Comparison of ENCODE assay signal across 9 cellular contexts in genomic region chr2:43082111-43082877, GRCh38.
DNase-seq lines count a peak whose midpoint lies in the region; ATAC-seq and TF ChIP-seq lines count a peak whose summit lies in the region.
"Had no signal": no experiment of that assay in that cellular context is flagged by ENCODE, and none has a peak within 500 bp of the region (broad histone marks: within the 10 kb centered on the region; RNA-seq: fewer than 3 reads in every experiment).

No MANE protein-coding gene starts in this region.

- peaks cover 0 to 11% (median 0%) of the 10 kb centered on the region in 5 experiments for H3K9me3 Mint-ChIP-seq in brain
- H3K9me3 Mint-ChIP-seq: activated T-helper 1 cell treated with anti-CD3 and anti-CD28 coated beads, Interleukin-12 subunit alpha, Interleukin-12 subunit beta, Interleukin-2, Interleukin-4 antibody, amounts not matched to agents 30 ng/mL and 10 ng/mL and 1 ng/mL, durations not matched to agents 14 hours and 24 hours and 36 hours had no signal

- H3K27me3 Mint-ChIP-seq in brain: peaks cover 7% of the 10 kb centered on the region

- H4K20me1 ChIP-seq in GM23248 (ENCODE audit: insufficient read depth): no peaks in the 10 kb centered on the region

- peak overlapping the region; percentile 75 for H3K4me2 ChIP-seq in GM23248 (ENCODE audit: unreplicated experiment)

- ATAC-seq in gastrocnemius medialis (peak in 1 of 2 donors; percentile 10), GM18873 (IDR thresholded peaks at IDR 0.05; ENCODE audit: low FRiP score, unreplicated experiment) (no peak), GM19395 (IDR thresholded peaks at IDR 0.05; ENCODE audit: unreplicated experiment) (no peak)
- no peak for ATAC-seq in activated CD4-positive, CD25-positive, alpha-beta regulatory T cell treated with anti-CD3 and anti-CD28 coated beads, Interleukin-2, amount 50 U/mL, for 24 hours

- DNase-seq in GM23248 (peak; percentile 78), hypothalamus (lab: John Stamatoyannopoulos, UW) (peak in 26 of 51 donors; percentile 17 to 70 (median 52)), gastrocnemius medialis (peak in 1 of 2 donors; percentile 62), DMS79 (lab: John Stamatoyannopoulos, UW) (no peak)

- no peak overlapping the region for H2AFZ ChIP-seq in GM23248

- peaks cover 43% of the 10 kb centered on the region for H3F3A ChIP-seq in GM23248 (ENCODE audit: insufficient read depth)

- intact Hi-C loops in gastrocnemius medialis (cut with DNase I; ENCODE audit: low total_unique reads): no loop called here

- H3K27ac Mint-ChIP-seq in brain: peak overlapping the region; percentile 14 to 95 (median 92)
- H3K27ac Mint-ChIP-seq: activated T-helper 1 cell treated with anti-CD3 and anti-CD28 coated beads, Interleukin-12 subunit alpha, Interleukin-12 subunit beta, Interleukin-2, Interleukin-4 antibody, amounts not matched to agents 30 ng/mL and 10 ng/mL and 1 ng/mL, durations not matched to agents 14 hours and 24 hours and 36 hours had no signal

- WGBS in GM23248 (ENCODE audit: low coverage in 1 of 2, low lambda C conversion rate in 2 of 2, missing lambda C conversion rate in 2 of 2), 2 experiments: 63 to 68% methylated on average over 14 to 15 of the region's 15 CpGs

- H3K27me3 ChIP-seq in GM23248 (replicated peaks; ENCODE audit: insufficient read depth) (no peaks in the 10 kb centered on the region), gastrocnemius medialis (no peaks in the 10 kb centered on the region)

- H3K4me1 Mint-ChIP-seq in brain: peaks cover 81% of the 10 kb centered on the region

- in situ Hi-C loops in GM23248 (cut with MboI): no loop called here
- in situ Hi-C loops in gastrocnemius medialis (cut with MboI; ENCODE audit: low sequenced_read_pairs in 4 of 4): no loop called here

- H3K9me2 ChIP-seq in GM23248 (ENCODE audit: insufficient read depth): no peaks in the 10 kb centered on the region

- no peaks in the 10 kb centered on the region for H3K79me2 ChIP-seq in GM23248 (ENCODE audit: insufficient read depth)

- H3K4me1 ChIP-seq in GM23248 (ENCODE audit: insufficient read depth) (peaks cover 66% of the 10 kb centered on the region), gastrocnemius medialis (peaks cover 52 to 61% of the 10 kb centered on the region in 2 donors)

- H3K36me3 ChIP-seq in GM23248 (ENCODE audit: low read depth) (no peaks in the 10 kb centered on the region), gastrocnemius medialis (no peaks in the 10 kb centered on the region)

- H3K4me3 ChIP-seq in GM23248: no peak overlapping the region
- H3K4me3 ChIP-seq in gastrocnemius medialis: no peak overlapping the region

- TF ChIP-seq POLR2A in gastrocnemius medialis (IDR thresholded peaks at IDR 0.05): no peak

- peak overlapping the region; percentile 66 for H3K9ac ChIP-seq in GM23248

- H3K9me3 ChIP-seq in GM23248 (ENCODE audit: low read depth): no peaks in the 10 kb centered on the region
- H3K9me3 ChIP-seq in gastrocnemius medialis: no peaks in the 10 kb centered on the region

- H3K27ac ChIP-seq in GM23248 (peak overlapping the region; percentile 94), gastrocnemius medialis (peak overlapping the region; percentile 78 to 90 (median 86))

- H3K4me3 Mint-ChIP-seq in brain: peak overlapping the region in 1 of 5 experiments; percentile 30
- H3K4me3 Mint-ChIP-seq: activated T-helper 1 cell treated with anti-CD3 and anti-CD28 coated beads, Interleukin-12 subunit alpha, Interleukin-12 subunit beta, Interleukin-2, Interleukin-4 antibody, amounts not matched to agents 30 ng/mL and 10 ng/mL and 1 ng/mL, durations not matched to agents 14 hours and 24 hours and 36 hours had no signal

- TF ChIP-seq CTCF in brain (conservative IDR thresholded peaks at IDR 0.05): no peak
- no peak for TF ChIP-seq CTCF in gastrocnemius medialis (IDR thresholded peaks at IDR 0.05 in 4 of 5, conservative IDR thresholded peaks at IDR 0.05 in 1 of 5)

- no peaks in the 10 kb centered on the region for H3K36me3 Mint-ChIP-seq in brain
